In the genomic region with DNA sequence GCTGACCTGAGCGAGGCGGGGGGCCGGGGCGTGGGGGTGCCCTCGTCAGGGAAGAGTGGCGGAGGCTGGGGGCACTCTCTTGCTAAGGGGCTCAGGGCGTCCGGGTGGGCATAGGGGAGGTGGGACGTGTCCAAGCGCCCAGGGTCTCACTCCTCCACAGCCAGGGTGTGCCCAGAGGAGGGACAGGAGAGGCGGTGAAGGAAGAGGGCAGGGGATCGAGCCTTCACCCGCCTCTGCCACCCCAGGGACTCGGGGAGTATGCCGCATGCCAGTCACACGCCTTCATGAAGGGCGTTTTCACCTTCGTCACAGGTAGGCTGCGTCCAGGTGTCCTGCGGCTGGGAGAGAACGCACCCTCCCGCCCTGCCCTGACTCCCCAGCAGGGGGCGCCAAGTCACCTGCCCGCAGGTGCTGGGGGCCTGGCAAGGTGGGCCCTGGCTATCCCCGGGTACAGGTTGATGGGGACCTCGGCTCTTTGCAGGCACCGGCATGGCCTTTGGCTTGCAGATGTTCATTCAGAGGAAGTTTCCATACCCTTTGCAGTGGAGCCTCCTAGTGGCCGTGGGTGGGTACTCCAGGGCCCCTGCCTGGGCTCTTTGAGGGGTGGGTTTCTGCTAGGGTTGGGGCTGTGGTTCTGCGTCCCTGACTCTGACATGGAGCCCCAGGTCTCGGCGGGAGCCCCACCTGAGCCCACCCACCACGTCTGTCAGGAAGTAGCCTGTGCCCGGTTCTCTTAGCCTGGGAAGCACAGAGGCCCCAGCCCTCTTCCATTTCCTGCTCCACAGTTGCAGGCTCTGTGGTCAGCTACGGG, we compare ENCODE assay signal across 8 cellular contexts. TPM values are rescaled to one million over a fixed set of nuclear protein-coding genes. Genes with fewer than 3 reads are reported as not detected.
A peak's percentile ranks its signal among the peaks of the same experiment; 100 is the strongest.
DNase-seq lines count a peak whose midpoint lies in the region; ATAC-seq and TF ChIP-seq lines count a peak whose summit lies in the region.

No MANE protein-coding gene starts in this region.

- TF ChIP-seq POLR2A in adrenal gland (IDR thresholded peaks at IDR 0.05): no peak

- no peak for ATAC-seq in GM21515 (IDR thresholded peaks at IDR 0.05; ENCODE audit: unreplicated experiment)

- H3K4me1 ChIP-seq in adrenal gland (replicated peaks in 1 of 2): peaks cover 5 to 20% of the 10 kb centered on the region in 2 donors
- H3K4me1 ChIP-seq in iPS-18a (ENCODE audit: control insufficient read depth, low read depth, low read length): peaks cover 4% of the 10 kb centered on the region

- no peaks in the 10 kb centered on the region for H3K9me3 ChIP-seq in SU-DHL-6 (ENCODE audit: insufficient read depth, low read length)
- no peaks in the 10 kb centered on the region for H3K9me3 ChIP-seq in adrenal gland (replicated peaks in 1 of 3)
- no peaks in the 10 kb centered on the region for H3K9me3 ChIP-seq in iPS-18a (ENCODE audit: control insufficient read depth, low read depth, low read length)

- intact Hi-C loops in adrenal gland (cut with DNase I): loop anchor here in 1 of 2 donors (10.0 kb wide), 1 partner anchor 53 kb away; a partner anchor contains a TSS

- no peaks in the 10 kb centered on the region for H3K9me2 ChIP-seq in SU-DHL-6 (replicated peaks; ENCODE audit: insufficient read depth, low read length)

- no peaks in the 10 kb centered on the region for H4K20me1 ChIP-seq in SU-DHL-6 (ENCODE audit: low read depth, low read length)

- no peaks in the 10 kb centered on the region for H3K36me3 ChIP-seq in SU-DHL-6 (ENCODE audit: low read length)
- peaks cover 0 to 5% of the 10 kb centered on the region in 2 donors for H3K36me3 ChIP-seq in adrenal gland (replicated peaks in 1 of 2)
- no peaks in the 10 kb centered on the region for H3K36me3 ChIP-seq in iPS-18a (ENCODE audit: control insufficient read depth, low read depth, low read length)

- no peaks in the 10 kb centered on the region for H3K79me2 ChIP-seq in SU-DHL-6 (ENCODE audit: insufficient read depth, low read length)

- H3K27me3 ChIP-seq in SU-DHL-6 (ENCODE audit: low read length) (no peaks in the 10 kb centered on the region), adrenal gland (no peaks in the 10 kb centered on the region), iPS-18a (ENCODE audit: control insufficient read depth, insufficient read depth, low read length) (no peaks in the 10 kb centered on the region)

- H3K4me3 ChIP-seq in Jurkat, Clone E6-1 (ENCODE audit: low read length): peak overlapping the region; percentile 86
- H3K4me3 ChIP-seq in SU-DHL-6 (ENCODE audit: insufficient read depth, low read length, poor library complexity, severe bottlenecking): peak overlapping the region; percentile 61
- H3K4me3 ChIP-seq in adrenal gland: peak overlapping the region; percentile 16 to 89 (median 74)
- H3K4me3 ChIP-seq in iPS-18a (ENCODE audit: low read length): peak overlapping the region; percentile 79

- TF ChIP-seq CTCF in SU-DHL-6 (IDR thresholded peaks at IDR 0.05; ENCODE audit: insufficient read depth, low read length, poor library complexity, severe bottlenecking): peak; percentile 100
- TF ChIP-seq CTCF in adrenal gland (IDR thresholded peaks at IDR 0.05): peak; percentile 75 to 88 (median 83)

- DNase-seq in NCI-H82 (lab: John Stamatoyannopoulos, UW) (peak; percentile 67), NCI-H82 treated with DMSO at 0.1 percent for 48 hours (lab: John Stamatoyannopoulos, UW; ENCODE audit: unreplicated experiment) (no peak), adrenal gland (peak; percentile 53 to 82 (median 57))
- no peak for DNase-seq in Jurkat, Clone E6-1 (ENCODE audit: low read depth, low spot score)
- DNase-seq in stimulated activated CD4-positive, alpha-beta T cell treated with anti-CD3 and anti-CD28 coated beads, Interleukin-12 subunit alpha, Interleukin-12 subunit beta, amount 100 ng/mL, for 24 hours (ENCODE audit: low read depth in 2 of 2): peak; percentile 43 to 60

- H3K4me2 ChIP-seq in SU-DHL-6 (ENCODE audit: low read depth, low read length, poor library complexity, severe bottlenecking): peak overlapping the region; percentile 65

- peak overlapping the region; percentile 69 for H2AFZ ChIP-seq in SU-DHL-6 (ENCODE audit: low read depth, low read length, severe bottlenecking)

- H3K27ac ChIP-seq in SU-DHL-6 (ENCODE audit: low read depth, low read length): peak overlapping the region; percentile 42
- peak overlapping the region in 4 of 5 donors; percentile 63 to 93 (median 82) for H3K27ac ChIP-seq in adrenal gland
- H3K27ac ChIP-seq in iPS-18a (ENCODE audit: low read length): no peak overlapping the region

- H3K9ac ChIP-seq in SU-DHL-6 (ENCODE audit: low read length) (peak overlapping the region; percentile 69), iPS-18a (ENCODE audit: low read length) (peak overlapping the region; percentile 57)

- WGBS in adrenal gland, 4 donors: 0 to 27% (median 3%) methylated on average over 6 to 34 of the region's 34 CpGs

- H3F3A ChIP-seq in SU-DHL-6 (ENCODE audit: insufficient read depth): peaks cover 6% of the 10 kb centered on the region; the same call in 1 of the 2 replicates

RNA-seq across cellular contexts. Expression of a gene that starts 0.5 kb away (rescaled TPM):
- polyA plus RNA-seq in Jurkat, Clone E6-1 (2012; ENCODE audit: insufficient read depth, insufficient read length): 98.0 TPM
- total RNA-seq in adrenal gland: 10 to 100 TPM; 31.3 to 78.7 (median 57.1) TPM
- 10 to 100 TPM; 46.7 to 94.8 (median 76.3) TPM for polyA plus RNA-seq in adrenal gland

RNA-seq across cellular contexts. Expression of a gene that starts 4.5 kb away (rescaled TPM):
- polyA plus RNA-seq in Jurkat, Clone E6-1 (2012; ENCODE audit: insufficient read depth, insufficient read length): 3.7 TPM
- 1 to 10 TPM in 5 of 8 donors, under 1 TPM in 2, not detected in 1; 0.46 to 3.3 (median 1.7) TPM for total RNA-seq in adrenal gland
- 10 to 100 TPM in 1 of 3 donors, 1 to 10 TPM in 1, under 1 TPM in 1; 0.60 to 17.5 (median 2.4) TPM for polyA plus RNA-seq in adrenal gland

RNA-seq across cellular contexts. Expression of a gene that starts 16.1 kb away (rescaled TPM):
- 124 TPM for polyA plus RNA-seq in Jurkat, Clone E6-1 (2012; ENCODE audit: insufficient read depth, insufficient read length)
- 10 to 100 TPM; 46.2 to 82.0 (median 61.0) TPM for total RNA-seq in adrenal gland
- polyA plus RNA-seq in adrenal gland: 100 to 1,000 TPM in 1 of 3 donors, 10 to 100 TPM in 2; 24.0 to 150 (median 71.1) TPM

RNA-seq across cellular contexts. Expression of a gene that starts 27.4 kb away (rescaled TPM):
- polyA plus RNA-seq in Jurkat, Clone E6-1 (2012; ENCODE audit: insufficient read depth, insufficient read length): not detected
- total RNA-seq in adrenal gland: not detected
- polyA plus RNA-seq in adrenal gland: not detected

RNA-seq across cellular contexts. Expression of a gene that starts 33.6 kb away (rescaled TPM):
- not detected for polyA plus RNA-seq in Jurkat, Clone E6-1 (2012; ENCODE audit: insufficient read depth, insufficient read length)
- not detected for total RNA-seq in adrenal gland
- polyA plus RNA-seq in adrenal gland: not detected

Comparison
In these comparisons a context has a peak if more than half of its experiments do, and no peak if none do; other contexts are left out.
1. DNase-seq: peak in NCI-H82 (single experiment), adrenal gland (7 of 7) and stimulated activated CD4-positive, alpha-beta T cell treated with anti-CD3 and anti-CD28 coated beads, Interleukin-12 subunit alpha, Interleukin-12 subunit beta, amount 100 ng/mL, for 24 hours (2 of 2); none in NCI-H82 treated with DMSO at 0.1 percent for 48 hours (single experiment) and Jurkat, Clone E6-1 (single experiment).
2. Peak in every context shown above with its lines, with median percentiles within 50 percentile points of each other: H3K4me3 ChIP-seq.